In the genomic region with DNA sequence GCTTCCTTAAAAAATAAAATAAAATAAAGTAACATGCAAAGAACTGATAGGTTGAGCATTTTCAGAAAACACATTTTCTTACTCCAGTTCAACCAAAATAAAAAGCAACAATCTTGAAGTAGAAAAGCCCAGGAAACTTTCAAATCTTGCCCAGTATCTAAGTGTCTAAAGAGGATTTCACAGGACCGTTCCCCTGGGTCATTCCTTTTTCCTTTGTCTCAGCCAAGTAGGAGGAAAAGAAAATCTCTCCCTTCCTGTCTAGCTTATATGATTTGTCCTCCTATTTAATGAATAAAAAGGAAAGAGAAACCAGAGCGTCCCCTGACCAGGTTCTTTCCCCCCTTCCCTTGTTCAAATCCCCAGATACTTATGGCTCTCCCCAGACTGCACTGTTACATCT, we compare ENCODE assay signal across 14 cellular contexts.
DNase-seq lines count a peak whose midpoint lies in the region; ATAC-seq and TF ChIP-seq lines count a peak whose summit lies in the region.
"Had no signal": no experiment of that assay in that cellular context is flagged by ENCODE, and none has a peak within 500 bp of the region (broad histone marks: within the 10 kb centered on the region; RNA-seq: fewer than 3 reads in every experiment).

No MANE protein-coding gene starts in this region.

- WGBS in esophagus muscularis mucosa, result 35% methylated on average over 2 of the region's 2 CpGs

- no peak for TF ChIP-seq POLR2A in esophagus muscularis mucosa (IDR thresholded peaks at IDR 0.05; ENCODE audit: low read depth)

- TF ChIP-seq CTCF in esophagus muscularis mucosa (IDR thresholded peaks at IDR 0.05), result no peak
- TF ChIP-seq CTCF in mesothelial cell of epicardium (IDR thresholded peaks at IDR 0.05; ENCODE audit: unreplicated experiment), result no peak
- no peak for TF ChIP-seq CTCF in thoracic aorta (IDR thresholded peaks at IDR 0.05)

- H3K27ac Mint-ChIP-seq in mesothelial cell of epicardium, result peak overlapping the region; percentile 92
- H3K27ac Mint-ChIP-seq: CD14-positive monocyte had no signal

- no peaks in the 10 kb centered on the region for H3K9me3 Mint-ChIP-seq in mesothelial cell of epicardium

- H3K4me3 Mint-ChIP-seq in mesothelial cell of epicardium, result no peak overlapping the region
- H3K4me3 Mint-ChIP-seq: CD14-positive monocyte had no signal

- no peak for TF ChIP-seq EP300 in esophagus muscularis mucosa (IDR thresholded peaks at IDR 0.05)

- H3K4me3 ChIP-seq in SK-N-MC, result peak overlapping the region; percentile 53
- no peak overlapping the region for H3K4me3 ChIP-seq in esophagus muscularis mucosa
- no peak overlapping the region for H3K4me3 ChIP-seq in thoracic aorta

- H3K36me3 Mint-ChIP-seq in mesothelial cell of epicardium, result no peaks in the 10 kb centered on the region
- H3K36me3 Mint-ChIP-seq: CD14-positive monocyte had no signal

- peak overlapping the region; percentile 83 for H3K27ac ChIP-seq in SK-N-MC
- peak overlapping the region; percentile 26 to 57 (median 41) for H3K27ac ChIP-seq in esophagus muscularis mucosa (replicated peaks in 1 of 4)
- H3K27ac ChIP-seq in thoracic aorta, result peak overlapping the region; percentile 48 to 56
- H3K27ac ChIP-seq: KMS-11 had no signal

- H3K4me1 ChIP-seq in esophagus muscularis mucosa (peaks cover 8 to 52% (median 46%) of the 10 kb centered on the region in 4 donors), thoracic aorta (ENCODE audit: control insufficient read depth in 1 of 2, low read depth in 2 of 2) (peaks cover 10 to 33% of the 10 kb centered on the region in 2 donors)

- H3K9ac ChIP-seq in SK-N-MC (ENCODE audit: insufficient read length), result no peak overlapping the region
- H3K9ac ChIP-seq: KMS-11 had no signal

- no peak for DNase-seq in SK-N-MC (ENCODE audit: low read depth, low spot score)
- no peak for DNase-seq in esophagus muscularis mucosa (ENCODE audit: extremely low spot score)
- DNase-seq in mesothelial cell of epicardium (ENCODE audit: low spot score in 2 of 2, unreplicated experiment in 2 of 2), result no peak
- DNase-seq in thoracic aorta (ENCODE audit: low spot score), result no peak
- DNase-seq in NCI-H2171 treated with DMSO at 0.1 percent for 48 hours (lab: John Stamatoyannopoulos, UW), result no peak
- DNase-seq in NCI-H146 treated with DMSO at 0.1 percent for 48 hours (lab: John Stamatoyannopoulos, UW; ENCODE audit: unreplicated experiment), result no peak
- DNase-seq: AML-193, NCI-H1436, NCI-H2029 treated with DMSO at 0.1 percent for 48 hours, NCI-H748 treated with DMSO at 0.1 percent for 48 hours, RPMI8226 had no signal

- ATAC-seq in thoracic aorta (ENCODE audit: insufficient number of reproducible peaks, low FRiP score, low read depth) (no peak), GM21360 (IDR thresholded peaks at IDR 0.05; ENCODE audit: unreplicated experiment) (no peak)

- H3K4me1 Mint-ChIP-seq in mesothelial cell of epicardium, result peaks cover 47% of the 10 kb centered on the region
- H3K4me1 Mint-ChIP-seq: CD14-positive monocyte had no signal

- no peaks in the 10 kb centered on the region for H3K27me3 Mint-ChIP-seq in mesothelial cell of epicardium (ENCODE audit: low read depth)

- no peaks in the 10 kb centered on the region for H3K9me3 ChIP-seq in SK-N-MC (ENCODE audit: low read depth, low read length)
- H3K9me3 ChIP-seq in esophagus muscularis mucosa, result no peaks in the 10 kb centered on the region
- H3K9me3 ChIP-seq in thoracic aorta, result no peaks in the 10 kb centered on the region

- H3K27me3 ChIP-seq in esophagus muscularis mucosa (no peaks in the 10 kb centered on the region), thoracic aorta (replicated peaks; ENCODE audit: insufficient read depth) (no peaks in the 10 kb centered on the region)

- intact Hi-C loops in esophagus muscularis mucosa (cut with DNase I), result no loop called here

- H3K36me3 ChIP-seq in SK-N-MC (ENCODE audit: insufficient read depth, low read length) (no peaks in the 10 kb centered on the region), esophagus muscularis mucosa (no peaks in the 10 kb centered on the region), thoracic aorta (no peaks in the 10 kb centered on the region)
